In the genomic region with DNA sequence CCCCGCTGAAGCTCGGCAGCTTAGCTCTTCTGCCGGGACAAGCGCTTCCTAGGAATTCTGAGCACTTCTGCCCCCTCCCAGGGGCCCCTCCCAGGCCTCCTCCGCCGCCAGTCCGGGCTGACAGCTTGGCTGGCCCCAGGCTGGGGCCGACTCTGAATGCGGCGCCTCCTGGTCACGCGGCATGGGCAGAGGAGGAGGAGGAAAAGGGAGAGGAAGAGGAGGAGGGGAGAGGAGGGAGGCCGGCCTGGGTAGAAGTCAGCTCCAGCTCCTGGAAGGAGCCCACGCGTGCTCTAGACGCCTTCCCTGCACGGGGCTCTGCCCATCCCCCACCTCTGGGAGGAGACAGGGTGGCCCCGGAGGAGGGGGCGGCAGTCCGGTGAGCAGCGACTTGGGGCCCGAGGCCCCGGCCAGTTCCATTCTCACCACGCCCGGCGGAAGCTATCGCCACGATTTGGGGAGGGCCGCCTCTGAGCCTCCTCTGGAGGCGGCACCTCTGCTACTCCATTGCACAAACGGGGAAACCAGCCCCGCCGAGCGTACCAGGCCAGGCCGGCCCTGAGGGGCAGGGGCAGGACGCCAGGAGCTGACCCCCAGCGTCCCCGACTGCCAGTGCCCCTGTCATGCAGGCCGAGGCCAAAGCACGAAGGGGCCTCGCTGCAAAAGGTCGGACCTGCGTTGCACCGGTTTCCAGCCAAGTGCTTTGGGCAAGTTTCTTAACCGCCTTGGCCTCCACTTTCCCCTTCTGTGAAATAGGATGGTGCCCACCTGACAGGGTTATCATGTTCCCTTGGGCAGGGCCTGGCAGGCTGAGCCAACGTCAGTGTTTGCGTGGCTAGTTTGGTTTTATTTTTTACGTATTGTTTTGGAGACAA, we compare ENCODE assay signal across 8 cellular contexts. TPM values are rescaled to one million over a fixed set of nuclear protein-coding genes. Genes with fewer than 3 reads are reported as not detected.
DNase-seq lines count a peak whose midpoint lies in the region; ATAC-seq lines count a peak whose summit lies in the region.

No MANE protein-coding gene starts in this region.

- CTCF ChIA-PET in activated CD4-positive, alpha-beta T cell treated with anti-CD3 and anti-CD28 coated beads for 36 hours (lab: Charles Lee) = interaction anchor here (0.7 kb wide), 1 partner anchor 171 kb away, joined by 3 read pairs; no protein-coding TSS in a partner anchor

- H3K4me1 Mint-ChIP-seq in activated CD4-positive, alpha-beta T cell treated with anti-CD3 and anti-CD28 coated beads for 36 hours = peaks cover 13% of the 10 kb centered on the region
- peaks cover 10% of the 10 kb centered on the region for H3K4me1 Mint-ChIP-seq in activated T-helper 17 cell treated with anti-CD3 and anti-CD28 coated beads, Interleukin-2, amount 50 U/mL, for 72 hours

- peak overlapping the region; percentile 38 to 99 (median 71) for H3K4me3 ChIP-seq in skeletal muscle tissue (ENCODE audit: low read length in 3 of 3)

- H3K4me3 Mint-ChIP-seq in activated CD4-positive, alpha-beta T cell treated with anti-CD3 and anti-CD28 coated beads for 36 hours = peak overlapping the region; percentile 53
- H3K4me3 Mint-ChIP-seq in activated T-helper 17 cell treated with anti-CD3 and anti-CD28 coated beads, Interleukin-2, amount 50 U/mL, for 72 hours = peak overlapping the region; percentile 58

- no peak overlapping the region for H3K27ac Mint-ChIP-seq in activated CD4-positive, alpha-beta T cell treated with anti-CD3 and anti-CD28 coated beads for 36 hours
- H3K27ac Mint-ChIP-seq in activated T-helper 17 cell treated with anti-CD3 and anti-CD28 coated beads, Interleukin-2, amount 50 U/mL, for 72 hours = no peak overlapping the region

- POLR2A ChIA-PET in activated CD4-positive, alpha-beta T cell treated with anti-CD3 and anti-CD28 coated beads for 36 hours (lab: Charles Lee) = interaction anchor here (0.6 kb wide), 1 partner anchor 17 kb away, joined by 3 read pairs; no protein-coding TSS in a partner anchor

- no peaks in the 10 kb centered on the region for H3K36me3 Mint-ChIP-seq in activated CD4-positive, alpha-beta T cell treated with anti-CD3 and anti-CD28 coated beads for 36 hours (ENCODE audit: low read depth)
- H3K36me3 Mint-ChIP-seq in activated T-helper 17 cell treated with anti-CD3 and anti-CD28 coated beads, Interleukin-2, amount 50 U/mL, for 72 hours (ENCODE audit: low read depth) = no peaks in the 10 kb centered on the region

- intact Hi-C loops in activated CD4-positive, alpha-beta T cell treated with anti-CD3 and anti-CD28 coated beads for 36 hours (cut with DNase I, micrococcal nuclease) = loop anchor here (1.0 to 10.0 kb wide), 6 partner anchors 32 to 629 kb away; a partner anchor contains a TSS

- no peaks in the 10 kb centered on the region for H3K27me3 Mint-ChIP-seq in activated CD4-positive, alpha-beta T cell treated with anti-CD3 and anti-CD28 coated beads for 36 hours
- H3K27me3 Mint-ChIP-seq in activated T-helper 17 cell treated with anti-CD3 and anti-CD28 coated beads, Interleukin-2, amount 50 U/mL, for 72 hours = no peaks in the 10 kb centered on the region

- peaks cover 11 to 32% (median 28%) of the 10 kb centered on the region in 3 donors for H3K27me3 ChIP-seq in skeletal muscle tissue (ENCODE audit: control insufficient read depth in 3 of 3, insufficient read depth in 3 of 3, low read length in 3 of 3)

- H3K36me3 ChIP-seq in skeletal muscle tissue (ENCODE audit: control insufficient read depth in 3 of 3, insufficient read depth in 3 of 3, low read length in 3 of 3) = no peaks in the 10 kb centered on the region

- H3K9me3 ChIP-seq in skeletal muscle tissue (ENCODE audit: control insufficient read depth in 3 of 3, low read length in 3 of 3) = no peaks in the 10 kb centered on the region

- peaks cover 18 to 24% (median 23%) of the 10 kb centered on the region in 3 donors for H3K4me1 ChIP-seq in skeletal muscle tissue (ENCODE audit: control insufficient read depth in 3 of 3, insufficient read depth in 3 of 3, low read length in 3 of 3)

- peak; percentile 25 for DNase-seq in activated CD4-positive, alpha-beta T cell treated with anti-CD3 and anti-CD28 coated beads for 36 hours
- DNase-seq in activated CD4-positive, alpha-beta T cell treated with anti-CD3 and anti-CD28 coated beads for 1 hour = no peak
- DNase-seq in hepatic stellate cell (ENCODE audit: low spot score) (peak; percentile 21), NCI-H1417 treated with DMSO at 0.1 percent for 48 hours (lab: John Stamatoyannopoulos, UW) (no peak)

- H3K9ac ChIP-seq in skeletal muscle tissue (ENCODE audit: low read depth in 1 of 3, low read length in 3 of 3) = peak overlapping the region in 1 of 3 donors; percentile 16

- H3K27ac ChIP-seq in skeletal muscle tissue (ENCODE audit: low read depth, low read length) = no peak overlapping the region

- no peak for ATAC-seq in activated CD4-positive, alpha-beta T cell treated with anti-CD3 and anti-CD28 coated beads for 36 hours
- ATAC-seq in activated T-helper 17 cell treated with anti-CD3 and anti-CD28 coated beads, Interleukin-2, amount 50 U/mL, for 72 hours (replicated peaks) = no peak
- no peak for ATAC-seq in HG03045 (IDR thresholded peaks at IDR 0.05; ENCODE audit: unreplicated experiment)
- ATAC-seq in GM21447 (IDR thresholded peaks at IDR 0.05; ENCODE audit: unreplicated experiment) = no peak

- H3K9me3 Mint-ChIP-seq in activated CD4-positive, alpha-beta T cell treated with anti-CD3 and anti-CD28 coated beads for 36 hours (ENCODE audit: low read depth) = no peaks in the 10 kb centered on the region
- no peaks in the 10 kb centered on the region for H3K9me3 Mint-ChIP-seq in activated T-helper 17 cell treated with anti-CD3 and anti-CD28 coated beads, Interleukin-2, amount 50 U/mL, for 72 hours

RNA-seq across cellular contexts. Expression of a gene that starts 31.6 kb away (rescaled TPM):
- 10 to 100 TPM; 29.4 to 30.4 TPM for total RNA-seq in activated CD4-positive, alpha-beta T cell treated with anti-CD3 and anti-CD28 coated beads for 36 hours
- 10 to 100 TPM; 20.1 to 31.5 TPM for total RNA-seq in activated T-helper 17 cell treated with anti-CD3 and anti-CD28 coated beads, Interleukin-2, amount 50 U/mL, for 72 hours
- 9.9 TPM for total RNA-seq in skeletal muscle tissue

Comparison
In these comparisons a context has a peak if more than half of its experiments do, and no peak if none do; other contexts are left out.
1. DNase-seq: peak in activated CD4-positive, alpha-beta T cell treated with anti-CD3 and anti-CD28 coated beads for 36 hours (single experiment) and hepatic stellate cell (single experiment); none in activated CD4-positive, alpha-beta T cell treated with anti-CD3 and anti-CD28 coated beads for 1 hour (single experiment) and NCI-H1417 treated with DMSO at 0.1 percent for 48 hours (single experiment).